In genomic region chr7:84194484-84195260, GRCh38 we compare ENCODE assay signal across 8 cellular contexts. TPM values are rescaled to one million over a fixed set of nuclear protein-coding genes. Genes with fewer than 3 reads are reported as not detected.
A peak's percentile ranks its signal among the peaks of the same experiment; 100 is the strongest.
DNase-seq lines count a peak whose midpoint lies in the region; ATAC-seq and TF ChIP-seq lines count a peak whose summit lies in the region.

TSS of gene SEMA3A (minus strand) at chr7:84194789. CDS start at chr7:84194586, 203 bp downstream.

- POLR2A ChIA-PET in activated CD4-positive, alpha-beta T cell treated with anti-CD3 and anti-CD28 coated beads for 36 hours (lab: Charles Lee): no interaction called here
- POLR2A ChIA-PET in OCI-LY7 (lab: Charles Lee): interaction anchor here (0.7 to 1.1 kb wide), 2 partner anchors 18 to 325 kb away, joined by 3 read pairs; no protein-coding TSS in a partner anchor

- no TSS peak for BruUV-seq in OCI-LY7 (replicated peaks; lab: Mats Ljungman, UMichigan)

- no peaks in the 10 kb centered on the region for H3K9me3 ChIP-seq in OCI-LY7 (ENCODE audit: low read length)

- peaks cover 26% of the 10 kb centered on the region for H3K4me1 Mint-ChIP-seq in activated CD4-positive, alpha-beta T cell treated with anti-CD3 and anti-CD28 coated beads for 36 hours

- H4K20me1 ChIP-seq in OCI-LY7 (ENCODE audit: insufficient read depth, low read length): 0 out of 2 replicates have a peak, but pooled peaks cover 4% of the 10 kb centered on the region

- H3K4me1 ChIP-seq in urinary bladder (ENCODE audit: insufficient read depth): no peaks in the 10 kb centered on the region
- H3K4me1 ChIP-seq in OCI-LY7 (ENCODE audit: insufficient read depth, low read length, poor library complexity, severe bottlenecking): no peaks in the 10 kb centered on the region

- H3K27me3 Mint-ChIP-seq in activated CD4-positive, alpha-beta T cell treated with anti-CD3 and anti-CD28 coated beads for 36 hours: peaks cover 5% of the 10 kb centered on the region

- H3K27ac Mint-ChIP-seq in activated CD4-positive, alpha-beta T cell treated with anti-CD3 and anti-CD28 coated beads for 36 hours: peak within 1 kb of the TSS; percentile 35

- no peak for TF ChIP-seq CTCF in OCI-LY7 (conservative IDR thresholded peaks at IDR 0.05; ENCODE audit: low read length)

- ATAC-seq in activated CD4-positive, alpha-beta T cell treated with anti-CD3 and anti-CD28 coated beads for 36 hours: peak; percentile 68

- no peaks in the 10 kb centered on the region for H3K36me3 Mint-ChIP-seq in activated CD4-positive, alpha-beta T cell treated with anti-CD3 and anti-CD28 coated beads for 36 hours (ENCODE audit: low read depth)

- no peaks in the 10 kb centered on the region for H3K36me3 ChIP-seq in urinary bladder (ENCODE audit: insufficient read depth)
- no peaks in the 10 kb centered on the region for H3K36me3 ChIP-seq in OCI-LY7 (ENCODE audit: insufficient read depth, low read length)

- no peaks in the 10 kb centered on the region for H3K9me2 ChIP-seq in OCI-LY7 (ENCODE audit: insufficient read depth, low read length)

- peak; percentile 33 for DNase-seq in activated CD4-positive, alpha-beta T cell treated with anti-CD3 and anti-CD28 coated beads for 36 hours
- DNase-seq in activated CD4-positive, alpha-beta T cell treated with anti-CD3 and anti-CD28 coated beads for 1 hour: no peak
- DNase-seq in NCI-H2107 (lab: John Stamatoyannopoulos, UW): peak; percentile 18
- DNase-seq in activated CD4-positive, alpha-beta T cell treated with anti-CD3 and anti-CD28 coated beads, Interleukin-2, amount 50 U/mL, for 48 hours: peak; percentile 11 to 12
- peak; percentile 84 for DNase-seq in fibroblast of gingiva (ENCODE audit: low read depth)
- DNase-seq in myocyte (ENCODE audit: low read depth): peak; percentile 82
- no peak for DNase-seq in OCI-LY7 (ENCODE audit: low spot score)

- under 1% methylated on average over 15 of the region's 15 CpGs for WGBS in urinary bladder

- intact Hi-C loops in activated CD4-positive, alpha-beta T cell treated with anti-CD3 and anti-CD28 coated beads for 36 hours (cut with DNase I, micrococcal nuclease): no loop called here
- intact Hi-C loops in OCI-LY7 (cut with micrococcal nuclease; ENCODE audit: unreplicated experiment): no loop called here

- CTCF ChIA-PET in activated CD4-positive, alpha-beta T cell treated with anti-CD3 and anti-CD28 coated beads for 36 hours (lab: Charles Lee): no interaction called here
- CTCF ChIA-PET in OCI-LY7 (lab: Charles Lee; ENCODE audit: unreplicated experiment): no interaction called here

- H2AFZ ChIP-seq in OCI-LY7 (ENCODE audit: low read length): no peak within 1 kb of the TSS

- no peak within 1 kb of the TSS for H3K4me2 ChIP-seq in OCI-LY7 (ENCODE audit: low read length)

- no peaks in the 10 kb centered on the region for H3K79me2 ChIP-seq in OCI-LY7 (ENCODE audit: insufficient read depth, low read depth, low read length)

- H3K27ac ChIP-seq in urinary bladder (ENCODE audit: low read depth) (peak within 1 kb of the TSS; percentile 28), OCI-LY7 (ENCODE audit: low read depth, low read length, poor library complexity, severe bottlenecking) (no peak within 1 kb of the TSS)

- H3K4me3 Mint-ChIP-seq in activated CD4-positive, alpha-beta T cell treated with anti-CD3 and anti-CD28 coated beads for 36 hours: peak within 1 kb of the TSS; percentile 73

- H3K4me3 ChIP-seq in urinary bladder (ENCODE audit: low read depth, low read length): peak within 1 kb of the TSS; percentile 49
- H3K4me3 ChIP-seq in OCI-LY7 (ENCODE audit: low read depth, low read length, poor library complexity, severe bottlenecking): no peak within 1 kb of the TSS

- no peaks in the 10 kb centered on the region for H3K9me3 Mint-ChIP-seq in activated CD4-positive, alpha-beta T cell treated with anti-CD3 and anti-CD28 coated beads for 36 hours (ENCODE audit: low read depth)

RNA-seq across cellular contexts. Expression of gene SEMA3A, which starts in this region (rescaled TPM):
- 1 to 10 TPM; 1.4 to 1.6 TPM for total RNA-seq in activated CD4-positive, alpha-beta T cell treated with anti-CD3 and anti-CD28 coated beads for 36 hours
- total RNA-seq in myocyte (4.4 and 7.7 TPM in 2 replicates), urinary bladder (24.3 TPM), OCI-LY7 (2022) (not detected in 2 replicates)
- 9.4 TPM for polyA plus RNA-seq in myocyte (2012)
- polyA plus RNA-seq in urinary bladder: 12.9 TPM
- total RNA-seq in OCI-LY7 (2014; rRNA removed; shearing (Covaris generic)): not detected in 2 replicates

Comparison
In these comparisons a context has a peak if more than half of its experiments do, and no peak if none do; other contexts are left out.
1. DNase-seq: peak in activated CD4-positive, alpha-beta T cell treated with anti-CD3 and anti-CD28 coated beads for 36 hours (single experiment), NCI-H2107 (single experiment), activated CD4-positive, alpha-beta T cell treated with anti-CD3 and anti-CD28 coated beads, Interleukin-2, amount 50 U/mL, for 48 hours (2 of 2), fibroblast of gingiva (single experiment) and myocyte (single experiment); none in activated CD4-positive, alpha-beta T cell treated with anti-CD3 and anti-CD28 coated beads for 1 hour (single experiment) and OCI-LY7 (single experiment).